8 cellular contexts compared by ENCODE assay signal in genomic region chr6:55069132-55069781, GRCh38.
DNase-seq lines count a peak whose midpoint lies in the region; ATAC-seq and TF ChIP-seq lines count a peak whose summit lies in the region.

No MANE protein-coding gene starts in this region.

- no peak for ATAC-seq in GM21381 (IDR thresholded peaks at IDR 0.05; ENCODE audit: unreplicated experiment)

- no peak for DNase-seq in BJ (ENCODE audit: low read depth)
- peak; percentile 77 for DNase-seq in OCI-M1 (lab: John Stamatoyannopoulos, UW)
- peak; percentile 16 for DNase-seq in epidermal melanocyte (ENCODE audit: insufficient read length, low spot score)
- DNase-seq in nephron progenitor cell = peak; percentile 24
- DNase-seq in activated CD8-positive, alpha-beta memory T cell treated with anti-CD3 and anti-CD28 coated beads for 24 hours = no peak
- DNase-seq in activated naive CD4-positive, alpha-beta T cell treated with anti-CD3 and anti-CD28 coated beads, Interleukin-2, amount 50 U/mL, for 16 hours = no peak

- H3K4me1 Mint-ChIP-seq in nephron progenitor cell = no peaks in the 10 kb centered on the region

- POLR2A ChIA-PET in BJ (lab: Charles Lee) = no interaction called here
- POLR2A ChIA-PET in HEK293 (lab: Yijun Ruan, JAX) = no interaction called here

- H3K36me3 Mint-ChIP-seq in nephron progenitor cell (ENCODE audit: low read depth) = no peaks in the 10 kb centered on the region

- peaks cover 5% of the 10 kb centered on the region for H3K9me3 Mint-ChIP-seq in nephron progenitor cell

- H3K4me3 Mint-ChIP-seq in nephron progenitor cell = no peak overlapping the region

- peak; percentile 68 for TF ChIP-seq CTCF in BJ (IDR thresholded peaks at IDR 0.05; ENCODE audit: insufficient read depth, low read depth, low read length)
- TF ChIP-seq CTCF in HEK293 (tag by site-specific recombination; IDR thresholded peaks at IDR 0.05) = no peak
- peak; percentile 60 for TF ChIP-seq CTCF in nephron progenitor cell (IDR thresholded peaks at IDR 0.05)

- no peaks in the 10 kb centered on the region for H3K27me3 ChIP-seq in BJ (ENCODE audit: control insufficient read depth, insufficient read depth, low read length)

- H3K27ac Mint-ChIP-seq in nephron progenitor cell = no peak overlapping the region

- H3K4me3 ChIP-seq in BJ (ENCODE audit: low read depth, low read length) = no peak overlapping the region
- H3K4me3 ChIP-seq in HEK293 (ENCODE audit: low read depth, low read length) = no peak overlapping the region

- H3K4me1 ChIP-seq in HEK293 (ENCODE audit: control insufficient read depth, insufficient read depth, low read length) = no peaks in the 10 kb centered on the region

- H3K27ac ChIP-seq in HEK293 (ENCODE audit: extremely low read depth, low read depth, low read length) = no peak overlapping the region

- no peaks in the 10 kb centered on the region for H3K9me3 ChIP-seq in HEK293 (ENCODE audit: control insufficient read depth, insufficient read depth, low read depth, low read length)

- peaks cover 2% of the 10 kb centered on the region for H3K27me3 Mint-ChIP-seq in nephron progenitor cell (ENCODE audit: low read depth, poor library complexity)

- H3K36me3 ChIP-seq in BJ (ENCODE audit: control insufficient read depth, insufficient read depth, low read length) = no peaks in the 10 kb centered on the region
- no peaks in the 10 kb centered on the region for H3K36me3 ChIP-seq in HEK293 (ENCODE audit: control insufficient read depth in 2 of 2, insufficient read depth in 1 of 2, low read length in 2 of 2)

- CTCF ChIA-PET in BJ (lab: Yijun Ruan, JAX) = interaction anchor here (0.8 to 2.0 kb wide), 9 partner anchors 50 to 1086 kb away, joined by 3 to 27 read pairs (median 4); no protein-coding TSS in a partner anchor
- CTCF ChIA-PET in HEK293 (lab: Yijun Ruan, JAX) = interaction anchor here (0.6 to 1.9 kb wide), 20 partner anchors 11 to 1083 kb away, joined by 3 to 16 read pairs (median 4); no protein-coding TSS in a partner anchor

TF ChIP-seq in HEK293, 187 proteins besides CTCF, POLR2A, EP300 and RAD21:
- TF ChIP-seq ZNF280C (tag by site-specific recombination; IDR thresholded peaks at IDR 0.05) = no peak
- TF ChIP-seq ZNF654 (tag by site-specific recombination; IDR thresholded peaks at IDR 0.05; ENCODE audit: low read depth) = peak; percentile 68

Comparison
In these comparisons a context has a peak if more than half of its experiments do, and no peak if none do; other contexts are left out.
1. DNase-seq: peak in OCI-M1 (single experiment), epidermal melanocyte (single experiment) and nephron progenitor cell (single experiment); none in BJ (single experiment), activated CD8-positive, alpha-beta memory T cell treated with anti-CD3 and anti-CD28 coated beads for 24 hours (single experiment) and activated naive CD4-positive, alpha-beta T cell treated with anti-CD3 and anti-CD28 coated beads, Interleukin-2, amount 50 U/mL, for 16 hours (single experiment).